In the genomic region with DNA sequence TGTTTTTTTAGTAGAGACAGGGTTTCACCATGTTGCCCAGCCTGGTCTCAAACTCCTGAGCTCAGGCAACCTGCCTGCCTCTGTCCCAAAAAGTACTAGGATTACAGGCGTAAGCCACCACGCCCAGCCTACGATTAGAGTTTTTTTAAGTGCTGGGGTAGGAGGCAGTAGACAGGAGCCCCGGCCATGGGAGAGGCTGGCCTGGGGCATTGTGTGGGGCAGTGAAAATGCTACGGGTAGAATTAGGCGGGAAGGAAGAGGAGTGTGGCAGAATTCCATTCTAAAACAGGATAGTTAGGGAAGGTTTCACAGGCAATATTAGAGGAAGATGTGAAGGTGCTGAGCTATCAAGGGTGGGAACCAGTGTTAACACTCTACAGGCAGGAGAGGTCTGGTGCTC, we compare ENCODE assay signal across 22 cellular contexts. TPM values are rescaled to one million over a fixed set of nuclear protein-coding genes. Genes with fewer than 3 reads are reported as not detected.
DNase-seq lines count a peak whose midpoint lies in the region; ATAC-seq, FAIRE-seq and TF ChIP-seq lines count a peak whose summit lies in the region.
"Had no signal": no experiment of that assay in that cellular context is flagged by ENCODE, and none has a peak within 500 bp of the region (broad histone marks: within the 10 kb centered on the region; RNA-seq: fewer than 3 reads in every experiment).

No MANE protein-coding gene starts in this region.

- H3K4me2 ChIP-seq in PC-3 (ENCODE audit: low read length) (peak overlapping the region; percentile 35), keratinocyte (ENCODE audit: control insufficient read depth, extremely low read depth, insufficient read depth, low read depth, low read length) (peak overlapping the region; percentile 4)

- H3K79me2 ChIP-seq in PC-3 (ENCODE audit: low read length) (no peaks in the 10 kb centered on the region), keratinocyte (ENCODE audit: control insufficient read depth, insufficient read depth, low read length) (no peaks in the 10 kb centered on the region)

- POLR2A ChIA-PET in Caco-2 (lab: Charles Lee): no interaction called here
- POLR2A ChIA-PET in PC-3 (lab: Charles Lee; ENCODE audit: unreplicated experiment): no interaction called here

- WGBS in right lobe of liver (ENCODE audit: insufficient coverage, low coverage, low lambda C conversion rate, missing lambda C conversion rate): 69% methylated on average over 6 of the region's 6 CpGs

- CTCF ChIA-PET in Caco-2 (lab: Charles Lee) (interaction anchor here (0.7 kb wide), 1 partner anchor 1620 kb away, joined by 3 read pairs; the partner anchor contains the start of gene RASSF4), PC-3 (lab: Charles Lee) (no interaction called here)

- peaks cover 2% of the 10 kb centered on the region; the same call in 1 of the 2 replicates for H3K36me3 ChIP-seq in Caco-2 (ENCODE audit: control insufficient read depth, insufficient read depth, low read length)
- H3K36me3 ChIP-seq in PC-3 (ENCODE audit: low read depth, low read length): no peaks in the 10 kb centered on the region
- H3K36me3 ChIP-seq in keratinocyte (ENCODE audit: control insufficient read depth in 2 of 2, extremely low read depth in 1 of 2, insufficient read depth in 2 of 2, low read length in 2 of 2): no peaks in the 10 kb centered on the region
- no peaks in the 10 kb centered on the region for H3K36me3 ChIP-seq in right lobe of liver
- H3K36me3 ChIP-seq: BE2C had no signal

- no peaks in the 10 kb centered on the region for H3K27me3 ChIP-seq in Caco-2 (replicated peaks; ENCODE audit: control insufficient read depth, insufficient read depth, low read length)
- H3K27me3 ChIP-seq in PC-3 (ENCODE audit: low read length): no peaks in the 10 kb centered on the region; the same call in 1 of the 2 replicates
- H3K27me3 ChIP-seq in keratinocyte (ENCODE audit: control insufficient read depth, extremely low read depth, insufficient read depth, low read length): no peaks in the 10 kb centered on the region
- no peaks in the 10 kb centered on the region for H3K27me3 ChIP-seq in right lobe of liver

- H3K9me3 ChIP-seq in Caco-2: no peaks in the 10 kb centered on the region
- no peaks in the 10 kb centered on the region for H3K9me3 ChIP-seq in PC-3 (ENCODE audit: low read length)
- H3K9me3 ChIP-seq in keratinocyte (ENCODE audit: control insufficient read depth, low read depth, low read length): no peaks in the 10 kb centered on the region
- H3K9me3 ChIP-seq in right lobe of liver: no peaks in the 10 kb centered on the region
- H3K9me3 ChIP-seq: BE2C had no signal

- H3K9me3 Mint-ChIP-seq in Caco-2 (ENCODE audit: unreplicated experiment): no peaks in the 10 kb centered on the region
- H3K9me3 Mint-ChIP-seq in stimulated activated effector memory CD8-positive, alpha-beta T cell treated with anti-CD3 and anti-CD28 coated beads, Interleukin-12 subunit alpha, Interleukin-12 subunit beta, amount 100 ng/mL, for 72 hours: no peaks in the 10 kb centered on the region
- H3K9me3 Mint-ChIP-seq: H9, IgD-negative memory B cell had no signal

- no peak for TF ChIP-seq CTCF in Caco-2 (IDR thresholded peaks at IDR 0.05; ENCODE audit: insufficient read depth in 1 of 2, low read depth in 1 of 2, low read length in 1 of 2, severe bottlenecking in 1 of 2, unreplicated experiment in 1 of 2)
- TF ChIP-seq CTCF in PC-3 (conservative IDR thresholded peaks at IDR 0.05; ENCODE audit: low read depth, low read length): no peak
- no peak for TF ChIP-seq CTCF in keratinocyte (optimal IDR thresholded peaks at IDR 0.05 in 1 of 3, IDR thresholded peaks at IDR 0.05 in 1 of 3, conservative IDR thresholded peaks at IDR 0.05 in 1 of 3; ENCODE audit: extremely low read depth in 1 of 3, insufficient read depth in 2 of 3, low read length in 3 of 3)
- no peak for TF ChIP-seq CTCF in right lobe of liver (IDR thresholded peaks at IDR 0.05)

- no TSS peak for BruUV-seq in Caco-2 (replicated peaks; lab: Mats Ljungman, UMichigan)
- no TSS peak for BruUV-seq in PC-3 (replicated peaks; lab: Mats Ljungman, UMichigan)

- no peaks in the 10 kb centered on the region for H3K9me2 ChIP-seq in PC-3 (replicated peaks; ENCODE audit: low read length)

- ATAC-seq in PC-3 (no peak), HG03442 (IDR thresholded peaks at IDR 0.05; ENCODE audit: unreplicated experiment) (no peak), right lobe of liver (no peak), HG02981 (IDR thresholded peaks at IDR 0.05; ENCODE audit: unreplicated experiment) (no peak)
- no peak for ATAC-seq in stimulated activated effector memory CD8-positive, alpha-beta T cell treated with anti-CD3 and anti-CD28 coated beads, Interleukin-12 subunit alpha, Interleukin-12 subunit beta, amount 100 ng/mL, for 72 hours
- ATAC-seq: Right ventricle myocardium inferior had no signal

- dilution Hi-C loops in keratinocyte (cut with MboI; ENCODE audit: extremely low pct_ligation_motif_present, low sequenced_read_pairs): no loop called here

- H3K27ac Mint-ChIP-seq in Caco-2 (ENCODE audit: unreplicated experiment): peak overlapping the region; percentile 10
- peak overlapping the region; percentile 15 for H3K27ac Mint-ChIP-seq in stimulated activated effector memory CD8-positive, alpha-beta T cell treated with anti-CD3 and anti-CD28 coated beads, Interleukin-12 subunit alpha, Interleukin-12 subunit beta, amount 100 ng/mL, for 72 hours
- H3K27ac Mint-ChIP-seq: IgD-negative memory B cell had no signal

- H3K4me1 ChIP-seq in Caco-2 (peaks cover 53% of the 10 kb centered on the region), PC-3 (ENCODE audit: insufficient read depth, low read length) (peaks cover 18% of the 10 kb centered on the region; the same call in 1 of the 2 replicates), keratinocyte (ENCODE audit: control insufficient read depth, extremely low read depth, insufficient read depth, low read length) (peaks cover 17% of the 10 kb centered on the region), right lobe of liver (no peaks in the 10 kb centered on the region)
- H3K4me1 ChIP-seq: BE2C had no signal

- no peaks in the 10 kb centered on the region for H3K36me3 Mint-ChIP-seq in Caco-2 (ENCODE audit: insufficient read depth, unreplicated experiment)
- no peaks in the 10 kb centered on the region for H3K36me3 Mint-ChIP-seq in stimulated activated effector memory CD8-positive, alpha-beta T cell treated with anti-CD3 and anti-CD28 coated beads, Interleukin-12 subunit alpha, Interleukin-12 subunit beta, amount 100 ng/mL, for 72 hours
- H3K36me3 Mint-ChIP-seq: CD4-positive, CD25-positive, alpha-beta regulatory T cell had no signal

- no peaks in the 10 kb centered on the region for H3F3A ChIP-seq in PC-3 (ENCODE audit: low read length, unreplicated experiment)

- no peak for TF ChIP-seq POLR2A in right lobe of liver (IDR thresholded peaks at IDR 0.05)

- H3K27ac ChIP-seq in PC-3 (ENCODE audit: low read length): no peak overlapping the region
- no peak overlapping the region for H3K27ac ChIP-seq in keratinocyte (ENCODE audit: control insufficient read depth, insufficient read depth, low read length)
- H3K27ac ChIP-seq in right lobe of liver: no peak overlapping the region

- no peaks in the 10 kb centered on the region for H3K27me3 Mint-ChIP-seq in Caco-2 (ENCODE audit: insufficient read depth, unreplicated experiment)

- H3K9me1 ChIP-seq in keratinocyte (ENCODE audit: control insufficient read depth, extremely low read depth, insufficient read depth, low read length): no peaks in the 10 kb centered on the region

- DNase-seq in Caco-2: no peak
- DNase-seq in PC-3: no peak
- DNase-seq in keratinocyte (ENCODE audit: low read depth, low spot score): no peak
- no peak for DNase-seq in stimulated activated effector memory CD8-positive, alpha-beta T cell treated with anti-CD3 and anti-CD28 coated beads, Interleukin-12 subunit alpha, Interleukin-12 subunit beta, amount 100 ng/mL, for 72 hours (ENCODE audit: low spot score in 2 of 2)
- no peak for DNase-seq in right lobe of liver
- DNase-seq: BE2C; CD4-positive, CD25-positive, alpha-beta regulatory T cell; DMS 273 treated with DMSO at 0.1 percent for 48 hours; DMS79 treated with DMSO at 0.1 percent for 48 hours; H9; MV-4-11; NCI-H1105 treated with DMSO at 0.1 percent for 48 hours; NCI-H2029 treated with DMSO at 0.1 percent for 48 hours; NCI-H524; NCI-H774; NK-92 treated with Interleukin-12 subunit alpha and Interleukin-12 subunit beta, amount 100 ng/mL, for 24 hours had no signal

- H3K4me1 Mint-ChIP-seq in Caco-2 (ENCODE audit: low read depth, unreplicated experiment): peaks cover 45% of the 10 kb centered on the region
- H3K4me1 Mint-ChIP-seq in stimulated activated effector memory CD8-positive, alpha-beta T cell treated with anti-CD3 and anti-CD28 coated beads, Interleukin-12 subunit alpha, Interleukin-12 subunit beta, amount 100 ng/mL, for 72 hours: peaks cover 25% of the 10 kb centered on the region

- no peaks in the 10 kb centered on the region for H4K20me1 ChIP-seq in PC-3 (ENCODE audit: low read length)
- H4K20me1 ChIP-seq in keratinocyte (ENCODE audit: control insufficient read depth, extremely low read depth, insufficient read depth, low read length): no peaks in the 10 kb centered on the region

- no peak overlapping the region for H3K4me3 Mint-ChIP-seq in Caco-2 (ENCODE audit: unreplicated experiment)
- no peak overlapping the region for H3K4me3 Mint-ChIP-seq in stimulated activated effector memory CD8-positive, alpha-beta T cell treated with anti-CD3 and anti-CD28 coated beads, Interleukin-12 subunit alpha, Interleukin-12 subunit beta, amount 100 ng/mL, for 72 hours
- H3K4me3 Mint-ChIP-seq: CD4-positive, CD25-positive, alpha-beta regulatory T cell; H9; IgD-negative memory B cell had no signal

- H3K4me3 ChIP-seq in Caco-2 (ENCODE audit: low read depth, low read length) (no peak overlapping the region), PC-3 (ENCODE audit: low read length) (no peak overlapping the region), keratinocyte (ENCODE audit: control insufficient read depth in 2 of 3, extremely low read depth in 1 of 3, insufficient read depth in 2 of 3, low read depth in 1 of 3, low read length in 3 of 3) (no peak overlapping the region), right lobe of liver (no peak overlapping the region)

- H3K9ac ChIP-seq in PC-3 (ENCODE audit: low read length) (no peak overlapping the region), keratinocyte (ENCODE audit: control insufficient read depth, extremely low read depth, insufficient read depth, low read length) (no peak overlapping the region)

- no peak for FAIRE-seq in keratinocyte (lab: Jason Lieb, UNC)

- intact Hi-C loops in Caco-2 (cut with micrococcal nuclease; ENCODE audit: unreplicated experiment) (no loop called here), PC-3 (cut with micrococcal nuclease) (loop anchor here (1.0 to 10.0 kb wide), 2 partner anchors 16 to 115 kb away; no protein-coding TSS in a partner anchor), right lobe of liver (cut with DNase I) (loop anchor here in 1 of 2 donors (10.0 kb wide), 1 partner anchor 45 kb away; no protein-coding TSS in a partner anchor)

- H2AFZ ChIP-seq in PC-3 (ENCODE audit: low read length) (peak overlapping the region; percentile 60), keratinocyte (ENCODE audit: control insufficient read depth, low read length) (peak overlapping the region; percentile 53)

RNA-seq across cellular contexts. Expression of gene FXYD4, which starts 31.3 kb away (rescaled TPM):
- total RNA-seq in Caco-2 (2022) (not detected in 2 replicates), PC-3 (2014; rRNA removed) (not detected in 2 replicates), right lobe of liver (not detected)
- polyA plus RNA-seq in keratinocyte: not detected in 3 replicates
- not detected for polyA plus RNA-seq in keratinocyte (2011; ENCODE audit: low read depth)
- not detected in 2 replicates for polyA plus RNA-seq in keratinocyte (2011; cell fraction: cytosol; rRNA removed)
- polyA plus RNA-seq in keratinocyte (2011; cell fraction: nucleus; rRNA removed): not detected in 2 replicates
- polyA plus RNA-seq in keratinocyte (2012; ENCODE audit: low replicate concordance): not detected in 2 replicates
- not detected in 3 replicates for polyA minus RNA-seq in keratinocyte
- polyA minus RNA-seq in keratinocyte (2011; cell fraction: cytosol; rRNA and poly(A)+ RNA removed): not detected
- not detected in 2 replicates for polyA minus RNA-seq in keratinocyte (2011; cell fraction: nucleus; rRNA and poly(A)+ RNA removed)
- total RNA-seq: A673; CD4-positive, CD25-positive, alpha-beta regulatory T cell; H9; Right ventricle myocardium inferior; SK-MEL-5 had no signal
- polyA plus RNA-seq: CD4-positive, CD25-positive, alpha-beta regulatory T cell; IgD-negative memory B cell had no signal
